Comparison of ENCODE assay signal across 32 cellular contexts in the genomic region with DNA sequence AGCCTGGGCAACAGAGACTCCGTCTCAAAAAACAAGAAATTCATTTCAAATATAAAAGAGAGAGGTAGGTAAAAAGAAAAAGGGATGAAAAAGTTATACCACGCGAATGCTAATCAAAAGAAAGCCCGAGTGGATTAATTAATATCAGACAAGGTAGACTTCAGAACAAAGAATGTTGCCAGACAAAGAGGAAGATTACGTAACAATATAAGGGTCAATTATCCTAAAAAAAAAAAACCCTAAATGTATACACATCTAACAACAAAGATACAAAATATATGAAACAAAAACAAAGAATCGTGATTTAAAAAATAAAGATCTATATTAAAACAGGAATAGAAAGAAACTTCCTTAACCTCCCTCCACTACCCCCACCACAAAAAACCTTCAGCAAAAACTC.
"Had no signal": no experiment of that assay in that cellular context is flagged by ENCODE, and none has a peak within 500 bp of the region (broad histone marks: within the 10 kb centered on the region; RNA-seq: fewer than 3 reads in every experiment).

No MANE protein-coding gene starts in this region.

- H3K9me3 ChIP-seq: ascending aorta, breast epithelium, esophagus muscularis mucosa, gastrocnemius medialis, heart right ventricle had no signal

- H3K4me1 Mint-ChIP-seq: brain had no signal

- H3K4me3 ChIP-seq: ascending aorta, breast epithelium, cardiac muscle cell, coronary artery, dorsolateral prefrontal cortex, esophagus muscularis mucosa, gastrocnemius medialis, heart right ventricle had no signal

- ATAC-seq: activated naive CD4-positive, alpha-beta T cell treated with anti-CD3 and anti-CD28 coated beads, Interleukin-2, amount 50 U/mL, for 72 hours; activated T-cell treated with anti-CD3 and anti-CD28 coated beads, Interleukin-2, amount 50 U/mL, for 4 hours; foreskin keratinocyte; gastrocnemius medialis; heart right ventricle; WTC11 had no signal

- DNase-seq: activated CD4-positive, alpha-beta memory T cell treated with anti-CD3 and anti-CD28 coated beads, Interleukin-2, amount 10 ng/mL, durations not matched to agents 7 days and 5 days; activated CD4-positive, alpha-beta T cell treated with anti-CD3 and anti-CD28 coated beads for 1 hour; activated CD4-positive, alpha-beta T cell treated with anti-CD3 and anti-CD28 coated beads for 4 hours; activated CD4-positive, alpha-beta T cell treated with anti-CD3 and anti-CD28 coated beads, Interleukin-2, amount 10 ng/mL, durations not matched to agents 7 days and 5 days; activated CD4-positive, alpha-beta T cell treated with anti-CD3 and anti-CD28 coated beads, Interleukin-2, amount 50 U/mL, for 4 hours; activated CD8-positive, alpha-beta memory T cell treated with anti-CD3 and anti-CD28 coated beads, Interleukin-2, amount 50 U/mL, for 48 hours; activated gamma-delta T cell; activated naive CD4-positive, alpha-beta T cell; activated naive CD4-positive, alpha-beta T cell treated with anti-CD3 and anti-CD28 coated beads, Interleukin-2, amount 10 ng/mL, durations not matched to agents 7 days and 5 days; activated naive CD8-positive, alpha-beta T cell treated with anti-CD3 and anti-CD28 coated beads, Interleukin-2, amount 10 ng/mL, durations not matched to agents 7 days and 5 days; activated T-cell treated with anti-CD3 and anti-CD28 coated beads, Interleukin-2, amount 50 U/mL, for 4 hours; central memory CD4-positive, alpha-beta T cell; effector memory CD4-positive, alpha-beta T cell; endodermal cell; erythroblast; foreskin keratinocyte; gastrocnemius medialis; heart right ventricle; T-helper 1 cell; T-helper 2 cell had no signal

- H3K4me3 Mint-ChIP-seq: activated CD4-positive, alpha-beta memory T cell treated with anti-CD3 and anti-CD28 coated beads, Interleukin-2, amount 10 ng/mL, durations not matched to agents 7 days and 5 days; activated CD4-positive, alpha-beta T cell treated with anti-CD3 and anti-CD28 coated beads, Interleukin-2, amount 10 ng/mL, durations not matched to agents 7 days and 5 days; activated naive CD4-positive, alpha-beta T cell treated with anti-CD3 and anti-CD28 coated beads, Interleukin-2, amount 10 ng/mL, durations not matched to agents 7 days and 5 days; activated naive CD8-positive, alpha-beta T cell treated with anti-CD3 and anti-CD28 coated beads, Interleukin-2, amount 10 ng/mL, durations not matched to agents 7 days and 5 days; activated T-cell treated with anti-CD3 and anti-CD28 coated beads, Interleukin-2, amount 50 U/mL, for 4 hours; activated T-helper 1 cell treated with anti-CD3 and anti-CD28 coated beads, Interleukin-12 subunit alpha, Interleukin-12 subunit beta, Interleukin-2, Interleukin-4 antibody, amounts not matched to agents 30 ng/mL and 10 ng/mL and 1 ng/mL, durations not matched to agents 14 hours and 24 hours and 36 hours; brain; dendritic cell treated with granulocyte-macrophage colony-stimulating factor and Interleukin-4, amounts not matched to agents 40 ng/mL and 50 ng/mL, for 4 days; endodermal cell; WTC11 had no signal

- H3K4me1 ChIP-seq: ascending aorta, breast epithelium, esophagus muscularis mucosa, foreskin keratinocyte, gastrocnemius medialis had no signal

- H3K27ac ChIP-seq: ascending aorta, breast epithelium, cardiac muscle cell, coronary artery, dorsolateral prefrontal cortex, esophagus muscularis mucosa, foreskin keratinocyte, gastrocnemius medialis, heart right ventricle, VCaP had no signal

- H3K27me3 Mint-ChIP-seq: activated CD4-positive, alpha-beta memory T cell treated with anti-CD3 and anti-CD28 coated beads, Interleukin-2, amount 10 ng/mL, durations not matched to agents 7 days and 5 days; activated CD4-positive, alpha-beta T cell treated with anti-CD3 and anti-CD28 coated beads, Interleukin-2, amount 10 ng/mL, durations not matched to agents 7 days and 5 days; activated naive CD4-positive, alpha-beta T cell treated with anti-CD3 and anti-CD28 coated beads, Interleukin-2, amount 10 ng/mL, durations not matched to agents 7 days and 5 days; activated naive CD8-positive, alpha-beta T cell treated with anti-CD3 and anti-CD28 coated beads, Interleukin-2, amount 10 ng/mL, durations not matched to agents 7 days and 5 days; dendritic cell treated with granulocyte-macrophage colony-stimulating factor and Interleukin-4, amounts not matched to agents 40 ng/mL and 50 ng/mL, for 4 days had no signal

- H3K27me3 ChIP-seq: ascending aorta, breast epithelium, cardiac muscle cell, dorsolateral prefrontal cortex, esophagus muscularis mucosa, foreskin keratinocyte, gastrocnemius medialis, heart right ventricle had no signal

- H3K27ac Mint-ChIP-seq: activated CD4-positive, alpha-beta memory T cell treated with anti-CD3 and anti-CD28 coated beads, Interleukin-2, amount 10 ng/mL, durations not matched to agents 7 days and 5 days; activated CD4-positive, alpha-beta T cell treated with anti-CD3 and anti-CD28 coated beads, Interleukin-2, amount 10 ng/mL, durations not matched to agents 7 days and 5 days; activated T-helper 1 cell treated with anti-CD3 and anti-CD28 coated beads, Interleukin-12 subunit alpha, Interleukin-12 subunit beta, Interleukin-2, Interleukin-4 antibody, amounts not matched to agents 30 ng/mL and 10 ng/mL and 1 ng/mL, durations not matched to agents 14 hours and 24 hours and 36 hours; endodermal cell; WTC11 had no signal

- H3K36me3 ChIP-seq: breast epithelium had no signal

- H3K9me3 Mint-ChIP-seq: activated CD4-positive, alpha-beta memory T cell treated with anti-CD3 and anti-CD28 coated beads, Interleukin-2, amount 10 ng/mL, durations not matched to agents 7 days and 5 days; activated CD4-positive, alpha-beta T cell treated with anti-CD3 and anti-CD28 coated beads, Interleukin-2, amount 10 ng/mL, durations not matched to agents 7 days and 5 days; activated naive CD4-positive, alpha-beta T cell treated with anti-CD3 and anti-CD28 coated beads, Interleukin-2, amount 10 ng/mL, durations not matched to agents 7 days and 5 days; activated naive CD4-positive, alpha-beta T cell treated with anti-CD3 and anti-CD28 coated beads, Interleukin-2, amount 50 U/mL, for 72 hours; activated naive CD8-positive, alpha-beta T cell treated with anti-CD3 and anti-CD28 coated beads, Interleukin-2, amount 10 ng/mL, durations not matched to agents 7 days and 5 days; activated T-cell treated with anti-CD3 and anti-CD28 coated beads, Interleukin-2, amount 50 U/mL, for 4 hours; activated T-helper 1 cell treated with anti-CD3 and anti-CD28 coated beads, Interleukin-12 subunit alpha, Interleukin-12 subunit beta, Interleukin-2, Interleukin-4 antibody, amounts not matched to agents 30 ng/mL and 10 ng/mL and 1 ng/mL, durations not matched to agents 14 hours and 24 hours and 36 hours; dendritic cell treated with granulocyte-macrophage colony-stimulating factor and Interleukin-4, amounts not matched to agents 40 ng/mL and 50 ng/mL, for 4 days had no signal
